ENCODE assay signal across 1 cellular context in genomic region chr5:139459451-139459934, GRCh38.
TF ChIP-seq lines count a peak whose summit lies in the region.

No MANE protein-coding gene starts in this region.

TF ChIP-seq in liver, 16 proteins besides CTCF, POLR2A, EP300 and RAD21:
- TF ChIP-seq REST (IDR thresholded peaks at IDR 0.05) (no peak), NR2F2 (IDR thresholded peaks at IDR 0.05) (no peak), FOXA2 (IDR thresholded peaks at IDR 0.05) (no peak), HNF4G (IDR thresholded peaks at IDR 0.05) (no peak), EGR1 (IDR thresholded peaks at IDR 0.05; ENCODE audit: low read depth in 2 of 2) (no peak), MAX (IDR thresholded peaks at IDR 0.05) (no peak), TAF1 (conservative IDR thresholded peaks at IDR 0.05) (no peak), ATF3 (IDR thresholded peaks at IDR 0.05) (no peak), YY1 (IDR thresholded peaks at IDR 0.05) (no peak), ZBTB33 (IDR thresholded peaks at IDR 0.05) (no peak), SP1 (IDR thresholded peaks at IDR 0.05) (no peak), HNF4A (conservative IDR thresholded peaks at IDR 0.05) (no peak), JUND (IDR thresholded peaks at IDR 0.05) (no peak), GABPA (IDR thresholded peaks at IDR 0.05 in 1 of 2, conservative IDR thresholded peaks at IDR 0.05 in 1 of 2) (no peak), FOXA1 (IDR thresholded peaks at IDR 0.05) (no peak), RXRA (IDR thresholded peaks at IDR 0.05) (no peak)
TF ChIP-seq in liver: peak in this region for 0.
